In the genomic region with DNA sequence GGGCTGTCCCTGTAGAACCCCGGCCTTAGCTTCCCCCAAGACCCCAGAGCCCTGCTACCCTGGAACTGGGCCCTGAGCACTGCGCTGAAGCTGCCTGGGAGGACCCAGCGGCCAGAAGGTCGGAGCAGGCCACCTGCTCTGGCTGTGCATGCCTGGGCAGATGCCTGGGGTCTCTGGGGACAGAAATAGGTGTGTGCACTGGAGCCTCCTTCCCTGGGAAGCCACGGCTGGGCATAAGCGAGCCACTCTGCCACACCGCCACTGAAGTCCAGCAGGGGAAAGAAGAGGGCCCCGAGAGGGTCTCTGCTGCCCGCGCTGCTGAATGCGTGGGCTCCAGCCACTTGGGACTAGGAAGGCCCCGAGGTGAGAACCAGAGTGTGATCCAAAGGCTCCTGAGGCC, we compare ENCODE assay signal across 20 cellular contexts. TPM values are rescaled to one million over a fixed set of nuclear protein-coding genes. Genes with fewer than 3 reads are reported as not detected.
"Had no signal": no experiment of that assay in that cellular context is flagged by ENCODE, and none has a peak within 500 bp of the region (broad histone marks: within the 10 kb centered on the region; RNA-seq: fewer than 3 reads in every experiment).

No MANE protein-coding gene starts in this region.

- H3K36me3 ChIP-seq: cardiac muscle cell, thyroid gland, WERI-Rb-1 had no signal

- H3K9me3 ChIP-seq: thyroid gland had no signal

- DNase-seq: activated CD4-positive, alpha-beta T cell treated with anti-CD3 and anti-CD28 coated beads, Interleukin-2, amount 50 U/mL, for 4 hours; activated gamma-delta T cell; activated T-cell treated with anti-CD3 and anti-CD28 coated beads, Interleukin-2, amount 50 U/mL, for 72 hours; foreskin fibroblast; hypothalamus; left ventricle myocardium superior; naive thymus-derived CD8-positive, alpha-beta T cell; stimulated activated CD4-positive, alpha-beta T cell treated with anti-CD3 and anti-CD28 coated beads, Interleukin-12 subunit alpha, Interleukin-12 subunit beta, amount 100 ng/mL, for 4 hours; stimulated activated CD4-positive, alpha-beta T cell treated with anti-CD3 and anti-CD28 coated beads, Interleukin-2, amount 100 ng/mL, for 24 hours; stimulated activated naive CD4-positive, alpha-beta T cell treated with Interleukin-2 at 50 U/mL for 16 hours; SW 1271; thyroid gland; WERI-Rb-1 had no signal

- ATAC-seq: activated T-cell treated with anti-CD3 and anti-CD28 coated beads, Interleukin-2, amount 50 U/mL, for 72 hours; left ventricle myocardium superior; naive thymus-derived CD8-positive, alpha-beta T cell had no signal

- H3K4me3 ChIP-seq: cardiac muscle cell, dorsolateral prefrontal cortex, thyroid gland had no signal

RNA-seq across cellular contexts. Expression of gene GBX2, which starts 6.7 kb away (rescaled TPM):
- total RNA-seq: activated CD8-positive, alpha-beta memory T cell treated with anti-CD3 and anti-CD28 coated beads for 36 hours; activated T-cell treated with anti-CD3 and anti-CD28 coated beads, Interleukin-2, amount 50 U/mL, for 72 hours; left ventricle myocardium superior; mesenteric fat pad; naive thymus-derived CD8-positive, alpha-beta T cell; renal cortical epithelial cell; subcutaneous adipose tissue; T-helper 2 cell treated with Interferon-gamma antibody and Interleukin-4, amounts not matched to agents 100 ng/mL and 5 ng/mL, for 36 hours; thyroid gland had no signal
